In genomic region chr1:211623510-211623909, GRCh38 we compare ENCODE assay signal across 17 cellular contexts. TPM values are rescaled to one million over a fixed set of nuclear protein-coding genes. Genes with fewer than 3 reads are reported as not detected.
DNase-seq lines count a peak whose midpoint lies in the region; ATAC-seq and TF ChIP-seq lines count a peak whose summit lies in the region.
"Had no signal": no experiment of that assay in that cellular context is flagged by ENCODE, and none has a peak within 500 bp of the region (broad histone marks: within the 10 kb centered on the region; RNA-seq: fewer than 3 reads in every experiment).

No MANE protein-coding gene starts in this region.

- POLR2A ChIA-PET in activated CD8-positive, alpha-beta T cell treated with anti-CD3 and anti-CD28 coated beads, Interleukin-2, amount 10 ng/mL, durations not matched to agents 7 days and 5 days (lab: Charles Lee), result interaction anchor here (0.5 to 0.6 kb wide), 2 partner anchors 46 to 293 kb away, joined by 3 read pairs; no protein-coding TSS in a partner anchor

- H3K27ac ChIP-seq in esophagus muscularis mucosa (replicated peaks in 1 of 4), result no peak overlapping the region
- H3K27ac ChIP-seq: BLaER1 had no signal

- intact Hi-C loops in esophagus muscularis mucosa (cut with DNase I), result no loop called here

- no peak for ATAC-seq in T-helper 17 cell
- ATAC-seq in activated CD8-positive, alpha-beta T cell treated with anti-CD3 and anti-CD28 coated beads, Interleukin-2, amount 10 ng/mL, durations not matched to agents 7 days and 5 days, result peak; percentile 70
- ATAC-seq: CD8-positive, alpha-beta T cell; PC-3 had no signal

- H3K27me3 Mint-ChIP-seq in activated naive CD4-positive, alpha-beta T cell treated with anti-CD3 and anti-CD28 coated beads, Interleukin-2, amount 50 U/mL, for 24 hours, result no peaks in the 10 kb centered on the region
- H3K27me3 Mint-ChIP-seq in T-helper 17 cell (no peaks in the 10 kb centered on the region), endothelial cell (ENCODE audit: unreplicated experiment) (peaks cover 4% of the 10 kb centered on the region)
- H3K27me3 Mint-ChIP-seq in activated CD8-positive, alpha-beta T cell treated with anti-CD3 and anti-CD28 coated beads, Interleukin-2, amount 10 ng/mL, durations not matched to agents 7 days and 5 days (ENCODE audit: low read depth), result peaks cover 5% of the 10 kb centered on the region

- H3K4me1 Mint-ChIP-seq in activated naive CD4-positive, alpha-beta T cell treated with anti-CD3 and anti-CD28 coated beads, Interleukin-2, amount 50 U/mL, for 24 hours, result peaks cover 6% of the 10 kb centered on the region
- H3K4me1 Mint-ChIP-seq in T-helper 17 cell (peaks cover 13% of the 10 kb centered on the region), endothelial cell (ENCODE audit: unreplicated experiment) (peaks cover 8% of the 10 kb centered on the region)
- peaks cover 24% of the 10 kb centered on the region for H3K4me1 Mint-ChIP-seq in activated CD8-positive, alpha-beta T cell treated with anti-CD3 and anti-CD28 coated beads, Interleukin-2, amount 10 ng/mL, durations not matched to agents 7 days and 5 days (ENCODE audit: low read depth)

- no peaks in the 10 kb centered on the region for H3K27me3 ChIP-seq in esophagus muscularis mucosa

- peaks cover 0 to 10% (median 7%) of the 10 kb centered on the region in 4 donors for H3K4me1 ChIP-seq in esophagus muscularis mucosa

- H3K4me3 Mint-ChIP-seq in activated naive CD4-positive, alpha-beta T cell treated with anti-CD3 and anti-CD28 coated beads, Interleukin-2, amount 50 U/mL, for 24 hours, result no peak overlapping the region
- H3K4me3 Mint-ChIP-seq in T-helper 17 cell (no peak overlapping the region), endothelial cell (ENCODE audit: unreplicated experiment) (no peak overlapping the region)
- no peak overlapping the region for H3K4me3 Mint-ChIP-seq in activated CD8-positive, alpha-beta T cell treated with anti-CD3 and anti-CD28 coated beads, Interleukin-2, amount 10 ng/mL, durations not matched to agents 7 days and 5 days
- H3K4me3 Mint-ChIP-seq: CD8-positive, alpha-beta T cell had no signal

- WGBS in esophagus muscularis mucosa, result 85% methylated on average over 3 of the region's 3 CpGs

- no peak overlapping the region for H3K4me3 ChIP-seq in esophagus muscularis mucosa
- H3K4me3 ChIP-seq: BLaER1 had no signal

- CTCF ChIA-PET in activated CD8-positive, alpha-beta T cell treated with anti-CD3 and anti-CD28 coated beads, Interleukin-2, amount 10 ng/mL, durations not matched to agents 7 days and 5 days (lab: Charles Lee), result interaction anchor here (0.9 to 2.6 kb wide), 3 partner anchors 14 to 45 kb away, joined by 3 to 10 read pairs (median 4); partner anchors contain the start of gene SLC30A1

- TF ChIP-seq EP300 in esophagus muscularis mucosa (IDR thresholded peaks at IDR 0.05), result no peak

- H3K9me3 Mint-ChIP-seq in activated naive CD4-positive, alpha-beta T cell treated with anti-CD3 and anti-CD28 coated beads, Interleukin-2, amount 50 U/mL, for 24 hours, result no peaks in the 10 kb centered on the region
- no peaks in the 10 kb centered on the region for H3K9me3 Mint-ChIP-seq in activated CD8-positive, alpha-beta T cell treated with anti-CD3 and anti-CD28 coated beads, Interleukin-2, amount 10 ng/mL, durations not matched to agents 7 days and 5 days (ENCODE audit: insufficient read depth)
- no peaks in the 10 kb centered on the region for H3K9me3 Mint-ChIP-seq in endothelial cell (ENCODE audit: unreplicated experiment)
- H3K9me3 Mint-ChIP-seq: CD8-positive, alpha-beta T cell had no signal

- peak overlapping the region; percentile 11 for H3K27ac Mint-ChIP-seq in activated naive CD4-positive, alpha-beta T cell treated with anti-CD3 and anti-CD28 coated beads, Interleukin-2, amount 50 U/mL, for 24 hours
- peak overlapping the region; percentile 35 for H3K27ac Mint-ChIP-seq in T-helper 17 cell
- H3K27ac Mint-ChIP-seq in activated CD8-positive, alpha-beta T cell treated with anti-CD3 and anti-CD28 coated beads, Interleukin-2, amount 10 ng/mL, durations not matched to agents 7 days and 5 days, result peak overlapping the region; percentile 55
- H3K27ac Mint-ChIP-seq in endothelial cell (ENCODE audit: unreplicated experiment), result no peak overlapping the region
- H3K27ac Mint-ChIP-seq: CD8-positive, alpha-beta T cell had no signal

- no peak for TF ChIP-seq POLR2A in esophagus muscularis mucosa (IDR thresholded peaks at IDR 0.05; ENCODE audit: low read depth)

- H3K36me3 ChIP-seq in esophagus muscularis mucosa, result no peaks in the 10 kb centered on the region
- H3K36me3 ChIP-seq: BLaER1 had no signal

- H3K36me3 Mint-ChIP-seq in activated naive CD4-positive, alpha-beta T cell treated with anti-CD3 and anti-CD28 coated beads, Interleukin-2, amount 50 U/mL, for 24 hours, result no peaks in the 10 kb centered on the region
- no peaks in the 10 kb centered on the region for H3K36me3 Mint-ChIP-seq in T-helper 17 cell (ENCODE audit: low read depth)
- H3K36me3 Mint-ChIP-seq in activated CD8-positive, alpha-beta T cell treated with anti-CD3 and anti-CD28 coated beads, Interleukin-2, amount 10 ng/mL, durations not matched to agents 7 days and 5 days (ENCODE audit: low read depth), result no peaks in the 10 kb centered on the region
- H3K36me3 Mint-ChIP-seq in endothelial cell (ENCODE audit: low read depth, unreplicated experiment), result no peaks in the 10 kb centered on the region
- H3K36me3 Mint-ChIP-seq: CD8-positive, alpha-beta T cell had no signal

- no peaks in the 10 kb centered on the region for H3K9me3 ChIP-seq in T-helper 17 cell (ENCODE audit: control insufficient read depth, low read length, poor library complexity, severe bottlenecking)
- H3K9me3 ChIP-seq in esophagus muscularis mucosa, result no peaks in the 10 kb centered on the region
- H3K9me3 ChIP-seq: BLaER1 had no signal

- TF ChIP-seq CTCF in endothelial cell (IDR thresholded peaks at IDR 0.05; ENCODE audit: unreplicated experiment) (no peak), esophagus muscularis mucosa (IDR thresholded peaks at IDR 0.05) (no peak)

- no peak for DNase-seq in activated naive CD4-positive, alpha-beta T cell (lab: John Stamatoyannopoulos, UW)
- DNase-seq in T-helper 17 cell (no peak), endothelial cell (ENCODE audit: low spot score) (no peak), esophagus muscularis mucosa (ENCODE audit: extremely low spot score) (no peak), NCI-H748 (lab: John Stamatoyannopoulos, UW; ENCODE audit: unreplicated experiment) (no peak)
- DNase-seq in activated CD8-positive, alpha-beta T cell treated with anti-CD3 and anti-CD28 coated beads, Interleukin-2, amount 10 ng/mL, durations not matched to agents 7 days and 5 days, result no peak
- DNase-seq: Calu3; CD8-positive, alpha-beta T cell; NCI-H1105 treated with DMSO at 0.1 percent for 48 hours; NCI-H187; NCI-H226; NCI-H524; PC-3; RPMI8226; SHP77 treated with DMSO at 0.1 percent for 48 hours had no signal

RNA-seq across cellular contexts. Expression of gene SLC30A1, which starts 44.5 kb away (rescaled TPM):
- 1 to 10 TPM; 4.8 to 9.5 TPM for total RNA-seq in T-helper 17 cell
- 10 to 100 TPM; 14.5 to 15.6 TPM for total RNA-seq in activated CD8-positive, alpha-beta T cell treated with anti-CD3 and anti-CD28 coated beads, Interleukin-2, amount 10 ng/mL, durations not matched to agents 7 days and 5 days
- total RNA-seq in endothelial cell (ENCODE audit: unreplicated experiment), result 7.7 TPM
- total RNA-seq in esophagus muscularis mucosa, result 10 to 100 TPM in 3 of 4 donors, 1 to 10 TPM in 1; 7.5 to 10.6 (median 10.2) TPM

RNA-seq across cellular contexts. Expression of gene NEK2, which starts 51.9 kb away (rescaled TPM):
- total RNA-seq in T-helper 17 cell, result 1 to 10 TPM in 1 of 2 donors, under 1 TPM in 1; 0.32 to 1.6 TPM
- 10 to 100 TPM; 52.6 to 54.1 TPM for total RNA-seq in activated CD8-positive, alpha-beta T cell treated with anti-CD3 and anti-CD28 coated beads, Interleukin-2, amount 10 ng/mL, durations not matched to agents 7 days and 5 days
- total RNA-seq in endothelial cell (ENCODE audit: unreplicated experiment), result 3.9 TPM
- not detected for total RNA-seq in esophagus muscularis mucosa

Comparison
In these comparisons a context has a peak if more than half of its experiments do, and no peak if none do; other contexts are left out.
1. RNA of gene NEK2, which starts 51.9 kb away (total RNA-seq): 52.6 to 54.1 TPM in activated CD8-positive, alpha-beta T cell treated with anti-CD3 and anti-CD28 coated beads, Interleukin-2, amount 10 ng/mL, durations not matched to agents 7 days and 5 days; 3.9 TPM in endothelial cell (single experiment), 0.32 to 1.6 TPM in T-helper 17 cell and not detected in esophagus muscularis mucosa; every median in the first group is over 10 times any median in the second.